Comparison of ENCODE assay signal across 13 cellular contexts in the genomic region with DNA sequence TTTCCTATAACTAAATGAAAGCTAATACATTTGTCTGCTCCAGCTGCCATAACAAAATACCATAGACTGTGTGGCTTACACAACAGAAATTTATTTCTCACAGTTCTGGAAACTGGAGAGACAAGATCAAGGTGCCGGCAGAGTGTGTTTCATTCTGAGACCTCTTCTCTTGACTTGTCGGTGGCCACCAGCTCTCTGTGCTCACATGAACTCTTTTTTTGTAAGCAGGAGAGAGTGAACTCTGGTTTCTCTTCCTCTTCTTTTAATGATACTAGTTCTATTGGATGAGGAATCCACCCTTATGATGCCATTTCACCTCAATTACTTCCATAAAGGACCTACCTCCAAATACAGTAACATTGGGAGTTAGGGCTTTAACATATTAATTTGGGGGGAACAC. TPM values are rescaled to one million over a fixed set of nuclear protein-coding genes. Genes with fewer than 3 reads are reported as not detected.
DNase-seq lines count a peak whose midpoint lies in the region; ATAC-seq and TF ChIP-seq lines count a peak whose summit lies in the region.
"Had no signal": no experiment of that assay in that cellular context is flagged by ENCODE, and none has a peak within 500 bp of the region (broad histone marks: within the 10 kb centered on the region; RNA-seq: fewer than 3 reads in every experiment).

No MANE protein-coding gene starts in this region.

- H3K27ac Mint-ChIP-seq in stimulated activated naive B cell treated with anti-CD40 and anti-IgM and Interleukin-4, amounts not matched to agents 10 μg/mL and 1 μg/mL and 100 μg/mL, for 72 hours, result peak overlapping the region; percentile 26

- no peaks in the 10 kb centered on the region for H3K36me3 ChIP-seq in breast epithelium
- H3K36me3 ChIP-seq: vagina had no signal

- no peaks in the 10 kb centered on the region for H3K36me3 Mint-ChIP-seq in stimulated activated naive B cell treated with anti-CD40 and anti-IgM and Interleukin-4, amounts not matched to agents 10 μg/mL and 1 μg/mL and 100 μg/mL, for 72 hours

- H3K27me3 ChIP-seq in breast epithelium, result no peaks in the 10 kb centered on the region
- H3K27me3 ChIP-seq: vagina had no signal

- no peaks in the 10 kb centered on the region for H3K9me3 Mint-ChIP-seq in stimulated activated naive B cell treated with anti-CD40 and anti-IgM and Interleukin-4, amounts not matched to agents 10 μg/mL and 1 μg/mL and 100 μg/mL, for 72 hours

- DNase-seq in stimulated activated naive B cell treated with anti-CD40 and anti-IgM and Interleukin-4, amounts not matched to agents 10 μg/mL and 1 μg/mL and 100 μg/mL, for 72 hours, result no peak
- DNase-seq in T1000 (lab: John Stamatoyannopoulos, UW), result no peak
- DNase-seq in GM19240 (ENCODE audit: insufficient read length, low spot score), result no peak
- no peak for DNase-seq in NCI-H1048 (lab: John Stamatoyannopoulos, UW)
- no peak for DNase-seq in breast epithelium (ENCODE audit: low spot score in 2 of 2)
- DNase-seq: activated T-cell treated with anti-CD3 and anti-CD28 coated beads, Interleukin-2, amount 50 U/mL, for 48 hours; central memory CD4-positive, alpha-beta T cell; KG1; NCI-H748 treated with DMSO at 0.1 percent for 48 hours had no signal

- ATAC-seq in GM19035 (IDR thresholded peaks at IDR 0.05; ENCODE audit: unreplicated experiment) (peak; percentile 46), HG02678 (IDR thresholded peaks at IDR 0.05; ENCODE audit: unreplicated experiment) (peak; percentile 64), HG03558 (IDR thresholded peaks at IDR 0.05; ENCODE audit: extremely low read depth, unreplicated experiment) (peak; percentile 59)
- ATAC-seq in stimulated activated naive B cell treated with anti-CD40 and anti-IgM and Interleukin-4, amounts not matched to agents 10 μg/mL and 1 μg/mL and 100 μg/mL, for 72 hours (replicated peaks), result peak; percentile 54 to 59

- TF ChIP-seq CTCF in breast epithelium (IDR thresholded peaks at IDR 0.05), result no peak

- H3K4me1 ChIP-seq in breast epithelium, result no peaks in the 10 kb centered on the region

- no peaks in the 10 kb centered on the region for H3K9me3 ChIP-seq in breast epithelium
- H3K9me3 ChIP-seq: vagina had no signal

- intact Hi-C loops in breast epithelium (cut with DNase I; ENCODE audit: low total_unique reads), result no loop called here

- no peak overlapping the region for H3K4me3 Mint-ChIP-seq in stimulated activated naive B cell treated with anti-CD40 and anti-IgM and Interleukin-4, amounts not matched to agents 10 μg/mL and 1 μg/mL and 100 μg/mL, for 72 hours

- H3K27me3 Mint-ChIP-seq in stimulated activated naive B cell treated with anti-CD40 and anti-IgM and Interleukin-4, amounts not matched to agents 10 μg/mL and 1 μg/mL and 100 μg/mL, for 72 hours, result peaks cover 10 to 12% of the 10 kb centered on the region in 2 donors

- H3K4me1 Mint-ChIP-seq in stimulated activated naive B cell treated with anti-CD40 and anti-IgM and Interleukin-4, amounts not matched to agents 10 μg/mL and 1 μg/mL and 100 μg/mL, for 72 hours, result peaks cover 6 to 13% of the 10 kb centered on the region in 2 donors

- no peak overlapping the region for H3K27ac ChIP-seq in breast epithelium
- H3K27ac ChIP-seq: vagina had no signal

- no peak overlapping the region for H3K4me3 ChIP-seq in breast epithelium
- H3K4me3 ChIP-seq: vagina had no signal

- TF ChIP-seq POLR2A in breast epithelium (IDR thresholded peaks at IDR 0.05), result no peak

RNA-seq across cellular contexts. Expression of gene KCTD12, which starts 11.7 kb away (rescaled TPM):
- 100 to 1,000 TPM in 1 of 3 donors, 10 to 100 TPM in 2; 59.7 to 117 (median 65.9) TPM for total RNA-seq in breast epithelium
